Comparison of ENCODE assay signal across 1 cellular context in the genomic region with DNA sequence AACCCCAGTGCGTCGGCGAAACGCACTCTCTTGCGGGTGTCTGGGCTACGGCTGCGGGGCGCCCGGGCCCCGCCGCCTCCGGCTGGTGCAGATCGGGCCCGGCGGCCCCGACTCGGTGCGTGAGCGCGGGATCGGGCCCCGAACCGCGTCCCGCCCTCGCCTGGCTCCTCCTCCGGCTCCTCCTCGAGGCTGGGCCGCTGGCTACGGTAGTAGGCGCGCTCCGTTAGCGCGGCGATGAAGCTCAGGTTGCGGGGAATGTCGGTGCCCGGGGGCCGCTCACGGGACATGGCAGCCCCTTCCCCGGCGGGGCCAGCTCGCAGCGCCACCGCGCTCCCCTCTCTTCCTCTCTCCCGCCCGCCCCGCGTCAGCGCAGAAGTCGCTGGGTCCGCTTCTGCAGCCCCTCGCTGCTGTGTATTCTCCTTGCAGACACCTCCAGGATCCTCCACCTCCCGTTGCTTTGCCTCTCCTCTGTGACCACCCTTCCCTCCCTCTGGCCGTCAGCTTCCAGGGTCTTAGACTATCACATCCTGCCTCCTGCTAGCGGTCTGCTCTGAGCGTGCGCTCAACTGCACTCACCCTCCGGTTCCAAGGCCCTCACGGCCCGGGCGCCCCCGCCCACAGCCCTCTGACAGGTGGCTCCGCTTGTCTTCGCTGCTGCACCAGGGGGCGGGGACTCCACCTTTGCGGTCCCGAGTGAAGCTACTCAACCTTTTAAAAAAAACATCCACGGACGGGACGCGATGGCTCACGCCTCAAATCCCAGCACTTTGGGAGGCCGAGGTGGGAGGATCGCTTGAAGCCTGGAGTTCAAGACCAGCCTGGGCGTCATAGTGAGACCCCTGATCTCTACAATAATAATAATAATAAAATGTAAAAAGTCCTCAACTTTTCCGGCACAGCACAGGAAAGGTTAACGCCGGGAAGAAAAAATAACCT.
TF ChIP-seq lines count a peak whose summit lies in the region.

A gene with protein sequence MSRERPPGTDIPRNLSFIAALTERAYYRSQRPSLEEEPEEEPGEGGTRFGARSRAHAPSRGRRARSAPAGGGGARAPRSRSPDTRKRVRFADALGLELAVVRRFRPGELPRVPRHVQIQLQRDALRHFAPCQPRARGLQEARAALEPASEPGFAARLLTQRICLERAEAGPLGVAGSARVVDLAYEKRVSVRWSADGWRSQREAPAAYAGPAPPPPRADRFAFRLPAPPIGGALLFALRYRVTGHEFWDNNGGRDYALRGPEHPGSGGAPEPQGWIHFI (minus strand): TSS at position 570 of the 936 bp plus-strand sequence. CDS start 283 bp downstream, at position 287.

TF ChIP-seq in HepG2, 621 proteins besides CTCF, POLR2A, EP300 and RAD21 (continued from another document):
- TF ChIP-seq, protein P1, sequence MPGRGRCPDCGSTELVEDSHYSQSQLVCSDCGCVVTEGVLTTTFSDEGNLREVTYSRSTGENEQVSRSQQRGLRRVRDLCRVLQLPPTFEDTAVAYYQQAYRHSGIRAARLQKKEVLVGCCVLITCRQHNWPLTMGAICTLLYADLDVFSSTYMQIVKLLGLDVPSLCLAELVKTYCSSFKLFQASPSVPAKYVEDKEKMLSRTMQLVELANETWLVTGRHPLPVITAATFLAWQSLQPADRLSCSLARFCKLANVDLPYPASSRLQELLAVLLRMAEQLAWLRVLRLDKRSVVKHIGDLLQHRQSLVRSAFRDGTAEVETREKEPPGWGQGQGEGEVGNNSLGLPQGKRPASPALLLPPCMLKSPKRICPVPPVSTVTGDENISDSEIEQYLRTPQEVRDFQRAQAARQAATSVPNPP (CRISPR knock-in tag; IDR thresholded peaks at IDR 0.05): no peak
- TF ChIP-seq CCDC6 (CRISPR knock-in tag; IDR thresholded peaks at IDR 0.05): no peak
- peak; percentile 87; the same call in 1 of the 2 replicates for TF ChIP-seq ZNF232 (CRISPR knock-in tag; IDR thresholded peaks at IDR 0.05; ENCODE audit: borderline replicate concordance)
- TF ChIP-seq ZNF24 (IDR thresholded peaks at IDR 0.05): no peak
- peak; percentile 71; the same call in 1 of the 2 replicates for TF ChIP-seq ZNF546 (CRISPR knock-in tag; conservative IDR thresholded peaks at IDR 0.05)
- no peak for TF ChIP-seq SMYD3 (CRISPR knock-in tag; IDR thresholded peaks at IDR 0.05)
- TF ChIP-seq KLF9 (CRISPR knock-in tag; IDR thresholded peaks at IDR 0.05; ENCODE audit: low read depth): peak; percentile 98
- 0 out of 2 replicates have a peak, but pooled peaks have one; percentile 41 for TF ChIP-seq RFXAP (CRISPR knock-in tag; IDR thresholded peaks at IDR 0.05; ENCODE audit: borderline replicate concordance)
- peak; percentile 51; the same call in 1 of the 2 replicates for TF ChIP-seq ZNF720 (CRISPR knock-in tag; IDR thresholded peaks at IDR 0.05)
- no peak; the same call in 1 of the 2 replicates for TF ChIP-seq SIN3B (IDR thresholded peaks at IDR 0.05; ENCODE audit: low read length)
- TF ChIP-seq NCOA2 (CRISPR knock-in tag; IDR thresholded peaks at IDR 0.05): peak; percentile 36; the same call in 1 of the 2 replicates
- TF ChIP-seq ZNF251 (CRISPR knock-in tag; IDR thresholded peaks at IDR 0.05): no peak; the same call in 1 of the 2 replicates
- peak; percentile 23 for TF ChIP-seq DNMT1 (CRISPR knock-in tag; IDR thresholded peaks at IDR 0.05)
- peak; percentile 45; the same call in 1 of the 2 replicates for TF ChIP-seq ARNTL (CRISPR knock-in tag; IDR thresholded peaks at IDR 0.05)
- no peak; the same call in 1 of the 2 replicates for TF ChIP-seq ZNF652 (CRISPR knock-in tag; IDR thresholded peaks at IDR 0.05; ENCODE audit: borderline replicate concordance, low read depth)
- peak; percentile 77; the same call in 1 of the 2 replicates for TF ChIP-seq NFATC3 (CRISPR knock-in tag; IDR thresholded peaks at IDR 0.05)
- TF ChIP-seq CBX2 (IDR thresholded peaks at IDR 0.05; ENCODE audit: low read depth, low read length): no peak
- TF ChIP-seq CBX2 (CRISPR knock-in tag; IDR thresholded peaks at IDR 0.05; ENCODE audit: low read depth): peak; percentile 92
- TF ChIP-seq ZNF207 (IDR thresholded peaks at IDR 0.05; ENCODE audit: borderline replicate concordance): no peak
- TF ChIP-seq MTA3 (CRISPR knock-in tag; IDR thresholded peaks at IDR 0.05): no peak
- TF ChIP-seq GLI4 (CRISPR knock-in tag; IDR thresholded peaks at IDR 0.05; ENCODE audit: borderline replicate concordance): no peak
- TF ChIP-seq ZFP90 (CRISPR knock-in tag; IDR thresholded peaks at IDR 0.05; ENCODE audit: borderline replicate concordance): peak; percentile 29
- peak; percentile 80 for TF ChIP-seq XRCC5 (optimal IDR thresholded peaks at IDR 0.05; ENCODE audit: low read length)
- TF ChIP-seq ZNF776 (CRISPR knock-in tag; IDR thresholded peaks at IDR 0.05): peak; percentile 16; the same call in 1 of the 2 replicates
- TF ChIP-seq, protein P2, sequence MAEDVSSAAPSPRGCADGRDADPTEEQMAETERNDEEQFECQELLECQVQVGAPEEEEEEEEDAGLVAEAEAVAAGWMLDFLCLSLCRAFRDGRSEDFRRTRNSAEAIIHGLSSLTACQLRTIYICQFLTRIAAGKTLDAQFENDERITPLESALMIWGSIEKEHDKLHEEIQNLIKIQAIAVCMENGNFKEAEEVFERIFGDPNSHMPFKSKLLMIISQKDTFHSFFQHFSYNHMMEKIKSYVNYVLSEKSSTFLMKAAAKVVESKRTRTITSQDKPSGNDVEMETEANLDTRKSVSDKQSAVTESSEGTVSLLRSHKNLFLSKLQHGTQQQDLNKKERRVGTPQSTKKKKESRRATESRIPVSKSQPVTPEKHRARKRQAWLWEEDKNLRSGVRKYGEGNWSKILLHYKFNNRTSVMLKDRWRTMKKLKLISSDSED (CRISPR knock-in tag; IDR thresholded peaks at IDR 0.05): peak; percentile 96
- no peak for TF ChIP-seq MATR3 (CRISPR knock-in tag; IDR thresholded peaks at IDR 0.05)
- peak; percentile 86; the same call in 1 of the 2 replicates for TF ChIP-seq ARNT2 (CRISPR knock-in tag; IDR thresholded peaks at IDR 0.05; ENCODE audit: low read depth)
- TF ChIP-seq, protein P3, sequence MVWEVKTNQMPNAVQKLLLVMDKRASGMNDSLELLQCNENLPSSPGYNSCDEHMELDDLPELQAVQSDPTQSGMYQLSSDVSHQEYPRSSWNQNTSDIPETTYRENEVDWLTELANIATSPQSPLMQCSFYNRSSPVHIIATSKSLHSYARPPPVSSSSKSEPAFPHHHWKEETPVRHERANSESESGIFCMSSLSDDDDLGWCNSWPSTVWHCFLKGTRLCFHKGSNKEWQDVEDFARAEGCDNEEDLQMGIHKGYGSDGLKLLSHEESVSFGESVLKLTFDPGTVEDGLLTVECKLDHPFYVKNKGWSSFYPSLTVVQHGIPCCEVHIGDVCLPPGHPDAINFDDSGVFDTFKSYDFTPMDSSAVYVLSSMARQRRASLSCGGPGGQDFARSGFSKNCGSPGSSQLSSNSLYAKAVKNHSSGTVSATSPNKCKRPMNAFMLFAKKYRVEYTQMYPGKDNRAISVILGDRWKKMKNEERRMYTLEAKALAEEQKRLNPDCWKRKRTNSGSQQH (CRISPR knock-in tag; IDR thresholded peaks at IDR 0.05; ENCODE audit: low read depth): peak; percentile 84; the same call in 1 of the 2 replicates
- no peak; the same call in 1 of the 2 replicates for TF ChIP-seq GTF2F1 (IDR thresholded peaks at IDR 0.05; ENCODE audit: low read length)
- no peak for TF ChIP-seq ZNF75D (CRISPR knock-in tag; IDR thresholded peaks at IDR 0.05; ENCODE audit: borderline replicate concordance)
- TF ChIP-seq ZNF274 (CRISPR knock-in tag; IDR thresholded peaks at IDR 0.05): peak; percentile 71; the same call in 1 of the 2 replicates
- TF ChIP-seq ZNF772 (CRISPR knock-in tag; IDR thresholded peaks at IDR 0.05): peak; percentile 95
- TF ChIP-seq, protein P4, sequence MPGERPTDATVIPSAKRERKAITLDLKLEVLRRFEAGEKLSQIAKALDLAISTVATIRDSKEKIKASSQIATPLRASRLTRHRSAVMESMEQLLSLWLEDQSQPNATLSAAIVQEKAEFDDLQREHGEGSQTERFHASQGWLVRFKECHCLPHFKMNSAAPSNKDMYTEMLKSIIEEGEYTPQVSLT (CRISPR knock-in tag; IDR thresholded peaks at IDR 0.05; ENCODE audit: borderline replicate concordance, low read depth): no peak
- TF ChIP-seq GZF1 (CRISPR knock-in tag; IDR thresholded peaks at IDR 0.05): no peak; the same call in 1 of the 2 replicates
- peak; percentile 93 for TF ChIP-seq ZNF605 (CRISPR knock-in tag; IDR thresholded peaks at IDR 0.05)
